Comparison of ENCODE assay signal across 24 cellular contexts in the genomic region with DNA sequence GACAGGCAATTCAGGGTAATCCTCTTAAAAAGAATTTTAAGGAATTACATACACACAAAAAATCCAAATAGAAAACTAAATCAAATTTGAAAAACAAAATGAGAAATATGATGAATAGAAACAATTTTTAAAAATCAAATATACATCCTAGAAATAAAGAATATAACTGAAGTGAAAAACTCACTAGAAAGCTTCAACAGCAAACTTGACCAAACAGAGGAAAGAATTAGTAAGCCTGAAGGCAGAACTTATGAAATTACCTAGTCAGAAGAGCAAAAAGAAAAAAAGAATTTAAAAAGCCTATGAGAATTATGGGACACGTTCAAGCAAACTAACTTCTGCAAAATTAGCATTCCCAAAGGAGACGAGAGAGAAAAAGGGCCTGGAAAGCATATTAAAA.
DNase-seq lines count a peak whose midpoint lies in the region; TF ChIP-seq lines count a peak whose summit lies in the region.
"Had no signal": no experiment of that assay in that cellular context is flagged by ENCODE, and none has a peak within 500 bp of the region (broad histone marks: within the 10 kb centered on the region; RNA-seq: fewer than 3 reads in every experiment).

No MANE protein-coding gene starts in this region.

- H3K9me3 Mint-ChIP-seq in endodermal cell (peaks cover 57% of the 10 kb centered on the region), neural crest cell (peaks cover 24% of the 10 kb centered on the region)

- H3K27ac Mint-ChIP-seq in endodermal cell (no peak overlapping the region), neural crest cell (ENCODE audit: unreplicated experiment) (no peak overlapping the region)
- H3K27ac Mint-ChIP-seq: B cell; CD4-positive, CD25-positive, alpha-beta regulatory T cell had no signal

- 0 out of 2 replicates have a peak, but pooled peaks have one; percentile 4 for TF ChIP-seq CTCF in BE2C (IDR thresholded peaks at IDR 0.05; ENCODE audit: low read depth, low read length)
- TF ChIP-seq CTCF in endodermal cell (conservative IDR thresholded peaks at IDR 0.05): no peak
- no peak for TF ChIP-seq CTCF in neural crest cell (conservative IDR thresholded peaks at IDR 0.05)

- H3K4me1 ChIP-seq in BE2C: no peaks in the 10 kb centered on the region
- no peaks in the 10 kb centered on the region for H3K4me1 ChIP-seq in endodermal cell (ENCODE audit: control insufficient read depth, insufficient read depth, low read length)
- H3K4me1 ChIP-seq in Karpas-422 (ENCODE audit: low read length): no peaks in the 10 kb centered on the region

- in situ Hi-C loops in KBM-7 (cut with MboI; ENCODE audit: low pct_unique_long_range_greater_than_20kb, low sequenced_read_pairs): no loop called here

- H3K9ac ChIP-seq in endodermal cell (ENCODE audit: extremely low read depth, low read length, poor library complexity, severe bottlenecking) (no peak overlapping the region), Karpas-422 (ENCODE audit: low read length) (no peak overlapping the region)
- H3K9ac ChIP-seq: SK-N-SH had no signal

- H3K4me3 ChIP-seq in BE2C (ENCODE audit: low read depth, low read length): no peak overlapping the region
- H3K4me3 ChIP-seq in endodermal cell (ENCODE audit: low read length): peak overlapping the region; percentile 70
- H3K4me3 ChIP-seq in Karpas-422 (ENCODE audit: low read length): no peak overlapping the region

- H3K27me3 ChIP-seq in BE2C (no peaks in the 10 kb centered on the region), endodermal cell (ENCODE audit: control insufficient read depth, insufficient read depth, low read length, poor library complexity, severe bottlenecking) (no peaks in the 10 kb centered on the region), Karpas-422 (ENCODE audit: low read length) (no peaks in the 10 kb centered on the region)

- H3K79me2 ChIP-seq in Karpas-422 (ENCODE audit: low read length): no peaks in the 10 kb centered on the region

- H4K20me1 ChIP-seq in Karpas-422 (ENCODE audit: insufficient read depth, low read depth, low read length): no peaks in the 10 kb centered on the region

- DNase-seq in BE2C (no peak), KBM-7 (peak; percentile 8), endodermal cell (no peak), neural crest cell (ENCODE audit: low read depth, low spot score) (no peak), NCI-H2107 treated with DMSO at 0.1 percent for 48 hours (lab: John Stamatoyannopoulos, UW; ENCODE audit: unreplicated experiment) (no peak), Karpas-422 (no peak)
- no peak for DNase-seq in activated naive CD4-positive, alpha-beta T cell treated with Interleukin-2 at 50 U/mL for 16 hours
- DNase-seq: CD4-positive, CD25-positive, alpha-beta regulatory T cell; DMS153; DND-41; HCEC 1CT; IMR-90; MV-4-11; NCI-H1105; NCI-H1436 treated with DMSO at 0.1 percent for 48 hours; NCI-H187 treated with DMSO at 0.1 percent for 48 hours; NCI-H2227 treated with DMSO at 0.1 percent for 48 hours; NCI-H510A; NCI-H69; OCI-M1; SIG-M5; SK-N-SH; SW 1271 had no signal

- 80 to 100% methylated on average over 1 to 2 of the region's 2 CpGs for WGBS in endodermal cell (ENCODE audit: insufficient coverage in 1 of 2, insufficient read length in 1 of 2), 2 experiments

- no peak overlapping the region for H3K27ac ChIP-seq in endodermal cell (ENCODE audit: low read depth, low read length)
- no peak overlapping the region for H3K27ac ChIP-seq in Karpas-422 (ENCODE audit: low read length)

- no peak overlapping the region for H2AFZ ChIP-seq in Karpas-422 (ENCODE audit: low read length)

- no peak overlapping the region for H3K4me2 ChIP-seq in Karpas-422 (ENCODE audit: low read depth, low read length, poor library complexity, severe bottlenecking)
- H3K4me2 ChIP-seq: SK-N-SH had no signal

- H3K27me3 Mint-ChIP-seq in endodermal cell (ENCODE audit: insufficient read depth) (no peaks in the 10 kb centered on the region), neural crest cell (ENCODE audit: low read depth) (no peaks in the 10 kb centered on the region)
- H3K27me3 Mint-ChIP-seq: B cell; CD4-positive, CD25-positive, alpha-beta regulatory T cell had no signal

- H3K4me3 Mint-ChIP-seq in endodermal cell (no peak overlapping the region), neural crest cell (peak overlapping the region; percentile 27)
- H3K4me3 Mint-ChIP-seq: B cell; CD4-positive, CD25-positive, alpha-beta regulatory T cell had no signal

- H3K36me3 Mint-ChIP-seq in endodermal cell (ENCODE audit: low read depth) (peaks cover 69% of the 10 kb centered on the region), neural crest cell (ENCODE audit: low read depth) (peaks cover 63% of the 10 kb centered on the region)

- no peaks in the 10 kb centered on the region for H3K9me2 ChIP-seq in Karpas-422 (replicated peaks; ENCODE audit: insufficient read depth, low read length)
- H3K9me2 ChIP-seq: SK-N-SH had no signal

- H3K9me3 ChIP-seq in BE2C (peaks cover 9% of the 10 kb centered on the region; the same call in 1 of the 2 replicates), endodermal cell (ENCODE audit: control insufficient read depth, low read length) (peaks cover 50% of the 10 kb centered on the region), Karpas-422 (ENCODE audit: low read length) (peaks cover 38% of the 10 kb centered on the region)

- H3K4me1 Mint-ChIP-seq in endodermal cell: no peaks in the 10 kb centered on the region
- H3K4me1 Mint-ChIP-seq in neural crest cell: no peaks in the 10 kb centered on the region
- H3K4me1 Mint-ChIP-seq: B cell had no signal

- H3K36me3 ChIP-seq in BE2C (no peaks in the 10 kb centered on the region; the same call in 1 of the 2 replicates), endodermal cell (ENCODE audit: control insufficient read depth, insufficient read depth, low read length) (peaks cover 44% of the 10 kb centered on the region), Karpas-422 (ENCODE audit: insufficient read depth, low read length) (peaks cover 16% of the 10 kb centered on the region)
